8 cellular contexts compared by ENCODE assay signal in genomic region chr17:56779898-56780777, GRCh38.
DNase-seq lines count a peak whose midpoint lies in the region; ATAC-seq and TF ChIP-seq lines count a peak whose summit lies in the region.

No MANE protein-coding gene starts in this region.

- H3K4me3 Mint-ChIP-seq in central memory CD8-positive, alpha-beta T cell, result peak overlapping the region; percentile 83

- H3K9me3 Mint-ChIP-seq in central memory CD8-positive, alpha-beta T cell, result no peaks in the 10 kb centered on the region

- peaks cover 20% of the 10 kb centered on the region for H3K4me1 Mint-ChIP-seq in central memory CD8-positive, alpha-beta T cell

- TF ChIP-seq CTCF in AG09319 (IDR thresholded peaks at IDR 0.05; ENCODE audit: low read depth, low read length), result peak; percentile 75

- DNase-seq in AG09319 (ENCODE audit: extremely low read depth, low read depth) (peak; percentile 24), NCI-H2196 treated with DMSO at 0.1 percent for 48 hours (lab: John Stamatoyannopoulos, UW; ENCODE audit: unreplicated experiment) (peak; percentile 59), kidney tubule cell (ENCODE audit: low spot score) (peak; percentile 74)
- peak; percentile 70 for DNase-seq in activated CD4-positive, CD25-positive, alpha-beta regulatory T cell treated with anti-CD3 and anti-CD28 coated beads, Interleukin-2, amount 50 U/mL, for 16 hours (ENCODE audit: low read depth, low spot score)
- peak; percentile 79 to 85 for DNase-seq in central memory CD8-positive, alpha-beta T cell (ENCODE audit: low spot score in 2 of 2)
- peak; percentile 82 to 83 for DNase-seq in stimulated activated CD4-positive, alpha-beta T cell treated with anti-CD3 and anti-CD28 coated beads, Interleukin-1b, Interleukin-23, amount 100 ng/mL, for 4 hours (ENCODE audit: low read depth in 2 of 2)

- H3K27me3 Mint-ChIP-seq in central memory CD8-positive, alpha-beta T cell, result peaks cover 10% of the 10 kb centered on the region

- H3K36me3 Mint-ChIP-seq in central memory CD8-positive, alpha-beta T cell (ENCODE audit: insufficient read depth), result no peaks in the 10 kb centered on the region

- H3K27ac Mint-ChIP-seq in central memory CD8-positive, alpha-beta T cell (ENCODE audit: low read depth), result peak overlapping the region; percentile 81

- peak; percentile 79 for ATAC-seq in GM18873 (IDR thresholded peaks at IDR 0.05; ENCODE audit: low FRiP score, unreplicated experiment)
- ATAC-seq in HG03135 (IDR thresholded peaks at IDR 0.05; ENCODE audit: unreplicated experiment), result peak; percentile 87
- ATAC-seq in central memory CD8-positive, alpha-beta T cell (replicated peaks; ENCODE audit: extremely low read depth, poor library complexity, severe bottlenecking), result peak; percentile 97

Comparison
In these comparisons a context has a peak if more than half of its experiments do, and no peak if none do; other contexts are left out.
1. Peak in every context shown above with its lines: DNase-seq and ATAC-seq.
2. DNase-seq: peak in every context shown above with its lines; median percentile 82 in stimulated activated CD4-positive, alpha-beta T cell treated with anti-CD3 and anti-CD28 coated beads, Interleukin-1b, Interleukin-23, amount 100 ng/mL, for 4 hours; 82 in central memory CD8-positive, alpha-beta T cell; 74 in kidney tubule cell; 70 in activated CD4-positive, CD25-positive, alpha-beta regulatory T cell treated with anti-CD3 and anti-CD28 coated beads, Interleukin-2, amount 50 U/mL, for 16 hours; 59 in NCI-H2196 treated with DMSO at 0.1 percent for 48 hours; 24 in AG09319.